Comparison of ENCODE assay signal across 24 cellular contexts in the genomic region with DNA sequence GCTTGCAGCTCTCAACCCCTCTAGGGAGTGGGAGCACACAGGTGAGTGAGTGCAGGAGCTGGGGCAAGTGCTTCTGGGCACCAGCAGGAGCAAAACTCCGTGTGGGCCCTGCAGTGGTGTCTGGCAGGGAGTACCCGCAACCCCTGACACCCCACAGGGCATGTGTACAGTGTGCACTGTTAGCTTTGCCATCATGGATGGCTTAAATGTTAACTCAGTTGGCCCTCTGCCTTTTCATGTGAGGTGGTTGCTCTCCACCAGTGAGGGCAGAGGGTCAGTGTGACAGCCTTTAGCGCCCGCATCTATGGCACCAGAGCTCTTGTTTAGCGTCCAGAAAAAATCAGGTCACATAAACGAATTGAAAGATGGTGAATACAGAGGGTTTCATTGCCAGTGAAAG.
"Had no signal": no experiment of that assay in that cellular context is flagged by ENCODE, and none has a peak within 500 bp of the region (broad histone marks: within the 10 kb centered on the region; RNA-seq: fewer than 3 reads in every experiment).

No MANE protein-coding gene starts in this region.

- ATAC-seq: left colon; natural killer cell treated with Interleukin-12 subunit alpha and Interleukin-12 subunit beta and Interleukin-15 and Interleukin-18, amount 100 ng/mL, for 72 hours; pancreas; right cardiac atrium; stimulated activated memory B cell treated with anti-CD40 and anti-IgM and Interleukin-4, amounts not matched to agents 10 μg/mL and 1 μg/mL and 100 μg/mL, for 72 hours; stimulated activated naive CD8-positive, alpha-beta T cell treated with anti-CD3 and anti-CD28 coated beads, Interleukin-15, amount 100 ng/mL, for 72 hours had no signal

- H3K27ac ChIP-seq: left ventricle myocardium inferior, pancreas, prostate gland, sigmoid colon, spleen, tibial nerve, uterus had no signal

- H3K4me3 ChIP-seq: left ventricle myocardium inferior, lung, pancreas, prostate gland, sigmoid colon, spleen, tibial nerve, uterus had no signal

- H3K36me3 ChIP-seq: pancreas, prostate gland, spleen, uterus had no signal

- H3K27me3 ChIP-seq: pancreas, sigmoid colon, spleen, tibial nerve, uterus had no signal

- H3K9me3 ChIP-seq: left ventricle myocardium inferior, pancreas, prostate gland, sigmoid colon, uterus had no signal

- DNase-seq: hippocampal formation; kidney; left colon; left ventricle myocardium inferior; mesendoderm; naive B cell; nucleus accumbens; pancreas; posterior cingulate gyrus; retina; right cardiac atrium; sigmoid colon; small intestine; spleen; stimulated activated CD4-positive, alpha-beta T cell treated with anti-CD3 and anti-CD28 coated beads, Interleukin-4, amount 100 ng/mL, for 24 hours; stimulated activated naive CD4-positive, alpha-beta T cell treated with Interleukin-2 at 50 U/mL for 16 hours; stimulated activated naive CD8-positive, alpha-beta T cell treated with anti-CD3 and anti-CD28 coated beads, Interleukin-15, amount 100 ng/mL, for 72 hours; substantia nigra; uterus had no signal

- H3K4me1 ChIP-seq: left ventricle myocardium inferior, pancreas, prostate gland, sigmoid colon, spleen, tibial nerve, uterus had no signal
